ENCODE assay signal across 36 cellular contexts in the genomic region with DNA sequence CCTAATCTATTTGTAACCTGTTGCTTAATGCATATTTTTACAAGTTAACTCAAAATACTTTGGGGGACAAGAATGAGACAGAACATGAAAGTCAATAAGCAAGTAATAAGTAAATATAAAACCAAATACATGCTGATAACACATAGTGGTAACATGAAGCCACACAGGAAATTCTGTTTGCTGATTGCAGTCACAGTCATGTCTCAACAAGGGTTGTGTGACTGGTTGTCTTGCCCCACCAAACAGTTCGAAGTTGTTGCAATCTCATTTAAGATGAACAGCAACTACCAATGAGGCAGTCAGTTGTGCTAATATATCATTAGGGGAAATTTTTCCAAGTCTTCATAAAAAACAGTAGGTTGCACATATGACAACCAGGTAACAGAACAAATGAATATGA. TPM values are rescaled to one million over a fixed set of nuclear protein-coding genes. Genes with fewer than 3 reads are reported as not detected.
"Had no signal": no experiment of that assay in that cellular context is flagged by ENCODE, and none has a peak within 500 bp of the region (broad histone marks: within the 10 kb centered on the region; RNA-seq: fewer than 3 reads in every experiment).

No MANE protein-coding gene starts in this region.

- H3K4me1 Mint-ChIP-seq: activated CD4-positive, alpha-beta T cell treated with anti-CD3 and anti-CD28 coated beads, Interleukin-2, amount 10 ng/mL, durations not matched to agents 24 days and 14 days; activated naive CD8-positive, alpha-beta T cell treated with anti-CD3 and anti-CD28 coated beads for 36 hours; nephron progenitor cell; stimulated activated effector memory CD8-positive, alpha-beta T cell treated with anti-CD3 and anti-CD28 coated beads, Interleukin-12 subunit alpha, Interleukin-12 subunit beta, amount 100 ng/mL, for 72 hours had no signal

- H3K36me3 Mint-ChIP-seq: activated CD4-positive, alpha-beta memory T cell treated with anti-CD3 and anti-CD28 coated beads for 36 hours; activated naive CD8-positive, alpha-beta T cell treated with anti-CD3 and anti-CD28 coated beads for 36 hours; stimulated activated effector memory CD8-positive, alpha-beta T cell treated with anti-CD3 and anti-CD28 coated beads, Interleukin-12 subunit alpha, Interleukin-12 subunit beta, amount 100 ng/mL, for 72 hours had no signal

- H3K4me3 Mint-ChIP-seq: activated CD4-positive, alpha-beta memory T cell treated with anti-CD3 and anti-CD28 coated beads for 36 hours; activated CD4-positive, alpha-beta T cell treated with anti-CD3 and anti-CD28 coated beads, Interleukin-2, amount 10 ng/mL, durations not matched to agents 24 days and 14 days; activated naive CD4-positive, alpha-beta T cell treated with anti-CD3 and anti-CD28 coated beads for 36 hours; activated naive CD8-positive, alpha-beta T cell treated with anti-CD3 and anti-CD28 coated beads for 36 hours; activated T-helper 1 cell treated with anti-CD3 and anti-CD28 coated beads, Interleukin-12 subunit alpha, Interleukin-12 subunit beta, Interleukin-2, Interleukin-4 antibody, amounts not matched to agents 30 ng/mL and 10 ng/mL and 1 ng/mL, durations not matched to agents 14 hours and 24 hours and 36 hours; nephron progenitor cell; stimulated activated effector memory CD8-positive, alpha-beta T cell treated with anti-CD3 and anti-CD28 coated beads, Interleukin-12 subunit alpha, Interleukin-12 subunit beta, amount 100 ng/mL, for 72 hours; stimulated activated naive CD8-positive, alpha-beta T cell treated with anti-CD3 and anti-CD28 coated beads, Interleukin-15, Interleukin-2, amounts not matched to agents 100 ng/mL and 50 ng/mL, for 24 hours; T-helper 2 cell treated with Interferon-gamma antibody and Interleukin-4, amounts not matched to agents 5 μg/mL and 100 μg/mL, for 36 hours had no signal

- H3K36me3 ChIP-seq: adrenal gland, cardiac muscle cell, colonic mucosa, gastroesophageal sphincter, pancreas, sigmoid colon, thoracic aorta, upper lobe of left lung had no signal

- H3K9me3 ChIP-seq: adrenal gland, body of pancreas, colonic mucosa, pancreas, psoas muscle, sigmoid colon, thoracic aorta, upper lobe of left lung had no signal

- H3K27ac Mint-ChIP-seq: activated CD4-positive, alpha-beta memory T cell treated with anti-CD3 and anti-CD28 coated beads for 36 hours; activated CD4-positive, alpha-beta T cell treated with anti-CD3 and anti-CD28 coated beads, Interleukin-2, amount 10 ng/mL, durations not matched to agents 24 days and 14 days; activated naive CD4-positive, alpha-beta T cell treated with anti-CD3 and anti-CD28 coated beads for 36 hours; activated naive CD8-positive, alpha-beta T cell treated with anti-CD3 and anti-CD28 coated beads for 36 hours; activated T-helper 1 cell treated with anti-CD3 and anti-CD28 coated beads, Interleukin-12 subunit alpha, Interleukin-12 subunit beta, Interleukin-2, Interleukin-4 antibody, amounts not matched to agents 30 ng/mL and 10 ng/mL and 1 ng/mL, durations not matched to agents 14 hours and 24 hours and 36 hours; nephron progenitor cell; stimulated activated effector memory CD8-positive, alpha-beta T cell treated with anti-CD3 and anti-CD28 coated beads, Interleukin-12 subunit alpha, Interleukin-12 subunit beta, amount 100 ng/mL, for 72 hours; stimulated activated naive CD8-positive, alpha-beta T cell treated with anti-CD3 and anti-CD28 coated beads, Interleukin-15, Interleukin-2, amounts not matched to agents 100 ng/mL and 50 ng/mL, for 24 hours; T-helper 2 cell treated with Interferon-gamma antibody and Interleukin-4, amounts not matched to agents 5 μg/mL and 100 μg/mL, for 36 hours had no signal

- H3K4me2 ChIP-seq: hepatocyte had no signal

- ATAC-seq: body of pancreas; gastroesophageal sphincter; left cardiac atrium; left ventricle myocardium superior; psoas muscle; stimulated activated effector memory CD8-positive, alpha-beta T cell treated with anti-CD3 and anti-CD28 coated beads, Interleukin-12 subunit alpha, Interleukin-12 subunit beta, amount 100 ng/mL, for 72 hours had no signal

- H2AFZ ChIP-seq: hepatocyte had no signal

- FAIRE-seq: endometrium, pancreas, small intestine had no signal

- H3K4me1 ChIP-seq: adrenal gland, colonic mucosa, gastroesophageal sphincter, pancreas, psoas muscle, sigmoid colon, upper lobe of left lung had no signal

- H3K27me3 ChIP-seq: adrenal gland, body of pancreas, cardiac muscle cell, colonic mucosa, hepatocyte, pancreas, sigmoid colon, upper lobe of left lung had no signal

- H3K79me2 ChIP-seq: hepatocyte had no signal

- DNase-seq: activated CD4-positive, alpha-beta memory T cell treated with anti-CD3 and anti-CD28 coated beads for 36 hours; activated CD4-positive, alpha-beta T cell treated with anti-CD3 and anti-CD28 coated beads, Interleukin-2, amount 10 ng/mL, durations not matched to agents 24 days and 14 days; activated CD4-positive, CD25-positive, alpha-beta regulatory T cell treated with anti-CD3 and anti-CD28 coated beads, Interleukin-2, amount 50 U/mL, for 72 hours; activated CD8-positive, alpha-beta memory T cell treated with anti-CD3 and anti-CD28 coated beads, Interleukin-2, amount 50 U/mL, for 4 hours; activated effector memory CD4-positive, alpha-beta T cell treated with anti-CD3 and anti-CD28 coated beads, Interleukin-2, amount 50 U/mL, for 16 hours; activated naive CD4-positive, alpha-beta T cell treated with anti-CD3 and anti-CD28 coated beads for 36 hours; activated naive CD8-positive, alpha-beta T cell treated with anti-CD3 and anti-CD28 coated beads for 36 hours; activated T-cell treated with anti-CD3 and anti-CD28 coated beads, Interleukin-2, amount 50 U/mL, for 1 hour; adrenal gland; aorta; body of pancreas; cerebellar nuclear complex; colonic mucosa; effector CD8-positive, alpha-beta T cell; erythroblast; islet precursor cell; left cardiac atrium; left ventricle myocardium superior; nephron progenitor cell; pancreas; psoas muscle; sigmoid colon; small intestine; stimulated activated CD4-positive, alpha-beta T cell treated with anti-CD3 and anti-CD28 coated beads, Interleukin-4, amount 100 ng/mL, for 24 hours; T-helper 1 cell; upper lobe of left lung had no signal

- H3K4me3 ChIP-seq: adrenal gland, body of pancreas, cardiac muscle cell, colonic mucosa, gastroesophageal sphincter, hepatocyte, pancreas, psoas muscle, sigmoid colon, thoracic aorta, upper lobe of left lung had no signal

- H3K27ac ChIP-seq: adrenal gland, body of pancreas, cardiac muscle cell, colonic mucosa, gastroesophageal sphincter, hepatocyte, pancreas, psoas muscle, sigmoid colon, thoracic aorta, upper lobe of left lung had no signal

- H3K9me3 Mint-ChIP-seq: activated CD4-positive, alpha-beta memory T cell treated with anti-CD3 and anti-CD28 coated beads for 36 hours; activated naive CD4-positive, alpha-beta T cell treated with anti-CD3 and anti-CD28 coated beads for 36 hours; activated naive CD8-positive, alpha-beta T cell treated with anti-CD3 and anti-CD28 coated beads for 36 hours; activated T-helper 1 cell treated with anti-CD3 and anti-CD28 coated beads, Interleukin-12 subunit alpha, Interleukin-12 subunit beta, Interleukin-2, Interleukin-4 antibody, amounts not matched to agents 30 ng/mL and 10 ng/mL and 1 ng/mL, durations not matched to agents 14 hours and 24 hours and 36 hours; nephron progenitor cell; stimulated activated effector memory CD8-positive, alpha-beta T cell treated with anti-CD3 and anti-CD28 coated beads, Interleukin-12 subunit alpha, Interleukin-12 subunit beta, amount 100 ng/mL, for 72 hours; stimulated activated naive CD8-positive, alpha-beta T cell treated with anti-CD3 and anti-CD28 coated beads, Interleukin-15, Interleukin-2, amounts not matched to agents 100 ng/mL and 50 ng/mL, for 24 hours; T-helper 2 cell treated with Interferon-gamma antibody and Interleukin-4, amounts not matched to agents 5 μg/mL and 100 μg/mL, for 36 hours had no signal

RNA-seq across cellular contexts. Expression of a gene that starts 14.5 kb away (rescaled TPM):
- total RNA-seq: lung microvascular endothelial cell had no signal
